ENCODE assay signal across 23 cellular contexts in the genomic region with DNA sequence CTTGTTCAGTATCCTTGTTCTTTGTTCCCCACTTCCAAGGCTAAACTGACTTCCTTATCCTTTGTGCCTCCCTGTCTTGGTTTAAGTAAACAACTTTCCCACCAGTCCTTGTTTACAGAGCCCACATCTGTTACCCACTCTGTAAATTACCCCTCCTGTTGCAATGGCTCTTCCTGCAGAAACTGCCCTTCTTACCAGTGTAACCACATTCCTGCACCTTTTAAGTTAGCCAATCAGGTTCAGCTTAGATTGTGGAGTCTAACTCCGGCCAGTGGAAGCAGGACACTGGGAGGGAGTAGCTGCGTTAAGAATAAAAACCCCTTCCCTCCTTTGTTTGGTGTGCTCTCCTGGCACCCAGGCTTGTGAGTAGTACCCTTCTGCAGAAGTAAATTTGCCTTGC.
"Had no signal": no experiment of that assay in that cellular context is flagged by ENCODE, and none has a peak within 500 bp of the region (broad histone marks: within the 10 kb centered on the region; RNA-seq: fewer than 3 reads in every experiment).

No MANE protein-coding gene starts in this region.

- H3K4me3 ChIP-seq: dorsolateral prefrontal cortex, esophagus muscularis mucosa, gastrocnemius medialis, heart right ventricle, lung, right atrium auricular region, sigmoid colon, skin epidermis, suprapubic skin, thyroid gland had no signal

- H3K4me3 Mint-ChIP-seq: naive B cell, nephron, type B pancreatic cell had no signal

- H3K9me3 ChIP-seq: neutrophil, thyroid gland had no signal

- H3K36me3 ChIP-seq: esophagus muscularis mucosa, gastrocnemius medialis, heart right ventricle, neutrophil, right atrium auricular region, sigmoid colon, suprapubic skin, thyroid gland had no signal

- H3K27me3 ChIP-seq: dorsolateral prefrontal cortex, esophagus muscularis mucosa, gastrocnemius medialis, heart right ventricle, neutrophil, right atrium auricular region, sigmoid colon, suprapubic skin, thyroid gland had no signal

- H3K27ac ChIP-seq: dorsolateral prefrontal cortex, epithelial cell of prostate, esophagus muscularis mucosa, gastrocnemius medialis, heart right ventricle, neutrophil, right atrium auricular region, sigmoid colon, skin epidermis, suprapubic skin, thyroid gland had no signal

- H3K36me3 Mint-ChIP-seq: naive B cell, type B pancreatic cell had no signal

- H3K4me1 Mint-ChIP-seq: naive B cell, nephron had no signal

- DNase-seq: cortex of kidney; dorsolateral prefrontal cortex; effector memory CD4-positive, alpha-beta T cell; gastrocnemius medialis; heart right ventricle; left colon; left ventricle myocardium superior; mesenchymal stem cell; naive B cell; posterior cingulate gyrus; sigmoid colon; stimulated activated CD4-positive, alpha-beta T cell treated with anti-CD3 and anti-CD28 coated beads, Interleukin-2, amount 100 ng/mL, for 48 hours; stimulated activated naive CD8-positive, alpha-beta T cell treated with anti-CD3 and anti-CD28 coated beads, Interleukin-15, Interleukin-2, amounts not matched to agents 100 U/mL and 50 U/mL, for 24 hours; thyroid gland had no signal

- H3K27ac Mint-ChIP-seq: naive B cell, type B pancreatic cell had no signal

- H3K27me3 Mint-ChIP-seq: naive B cell, type B pancreatic cell had no signal

- H3K4me1 ChIP-seq: esophagus muscularis mucosa, heart right ventricle, right atrium auricular region, sigmoid colon, suprapubic skin, thyroid gland had no signal
